ENCODE assay signal across 8 cellular contexts in genomic region chr1:119549719-119550141, GRCh38. TPM values are rescaled to one million over a fixed set of nuclear protein-coding genes. Genes with fewer than 3 reads are reported as not detected.
DNase-seq lines count a peak whose midpoint lies in the region; ATAC-seq, FAIRE-seq and TF ChIP-seq lines count a peak whose summit lies in the region.

No MANE protein-coding gene starts in this region.

- POLR2A ChIA-PET in MCF 10A (lab: Yijun Ruan, JAX): no interaction called here

- WGBS in testis, 2 donors: 44 to 46% methylated on average over 5 of the region's 5 CpGs

- H3K9me3 ChIP-seq in testis: no peaks in the 10 kb centered on the region

- peaks cover 11% of the 10 kb centered on the region for H3K4me1 Mint-ChIP-seq in MCF 10A (ENCODE audit: insufficient read depth, unreplicated experiment)

- H3K9me3 Mint-ChIP-seq in MCF 10A (ENCODE audit: unreplicated experiment): no peaks in the 10 kb centered on the region

- BruUV-seq in MCF 10A (replicated peaks; lab: Mats Ljungman, UMichigan): no TSS peak

- DNase-seq in AG20443 (ENCODE audit: low spot score): peak; percentile 44
- DNase-seq in GM18507 (ENCODE audit: extremely low spot score, insufficient read length, low read depth): no peak
- DNase-seq in HTR-8/SVneo (ENCODE audit: insufficient read length, low spot score): peak; percentile 3
- DNase-seq in NOMO-1 (lab: John Stamatoyannopoulos, UW; ENCODE audit: unreplicated experiment in 2 of 2): peak; percentile 50 to 63
- DNase-seq in MCF 10A (ENCODE audit: unreplicated experiment): peak; percentile 80
- DNase-seq in left colon: peak in 1 of 2 donors; percentile 39
- DNase-seq in testis: peak; percentile 79

- no peaks in the 10 kb centered on the region for H3K36me3 Mint-ChIP-seq in MCF 10A (ENCODE audit: insufficient read depth, unreplicated experiment)

- FAIRE-seq in GM18507 (lab: Jason Lieb, UNC) (peak; percentile 70), HTR-8/SVneo (lab: Jason Lieb, UNC) (no peak)

- H3K4me3 Mint-ChIP-seq in MCF 10A (ENCODE audit: unreplicated experiment): no peak overlapping the region

- H3K27ac Mint-ChIP-seq in MCF 10A (ENCODE audit: low read depth, unreplicated experiment): no peak overlapping the region

- no peaks in the 10 kb centered on the region for H3K27me3 ChIP-seq in testis

- intact Hi-C loops in MCF 10A (cut with micrococcal nuclease) (no loop called here), left colon (cut with DNase I, micrococcal nuclease) (no loop called here), testis (cut with DNase I; ENCODE audit: low total_unique reads) (no loop called here)

- no peak for TF ChIP-seq POLR2A in testis (IDR thresholded peaks at IDR 0.05)

- peaks cover 28% of the 10 kb centered on the region for H3K4me1 ChIP-seq in testis

- no peaks in the 10 kb centered on the region for H3K27me3 Mint-ChIP-seq in MCF 10A (ENCODE audit: insufficient read depth, unreplicated experiment)

- no peaks in the 10 kb centered on the region for H3K36me3 ChIP-seq in testis (ENCODE audit: low read depth, missing control alignments)

- CTCF ChIA-PET in MCF 10A (lab: Yijun Ruan, JAX): interaction anchor here (1.0 to 1.1 kb wide), 2 partner anchors 8 to 46 kb away, joined by 3 to 5 read pairs; no protein-coding TSS in a partner anchor

- H3K4me3 ChIP-seq in testis: no peak overlapping the region

- peak; percentile 86 for ATAC-seq in left colon
- ATAC-seq in HG02840 (IDR thresholded peaks at IDR 0.05; ENCODE audit: low FRiP score, unreplicated experiment): no peak

- no peak overlapping the region for H3K27ac ChIP-seq in testis

- TF ChIP-seq CTCF in MCF 10A (IDR thresholded peaks at IDR 0.05; ENCODE audit: unreplicated experiment) (peak; percentile 60), testis (IDR thresholded peaks at IDR 0.05) (peak in 2 of 3 experiments; percentile 21 to 51)

RNA-seq across cellular contexts. Expression of gene HSD3B1, which starts 42.7 kb away (rescaled TPM):
- total RNA-seq in MCF 10A (2022) (not detected in 2 replicates), left colon (under 1 TPM; 0.70 to 0.92 TPM), testis (under 1 TPM in 1 of 2 donors, not detected in 1; 0.24 TPM)
- polyA plus RNA-seq in testis (ENCODE audit: insufficient read depth, low read depth, low replicate concordance): not detected
